ENCODE assay signal across 11 cellular contexts in genomic region chr3:32686713-32687112, GRCh38. TPM values are rescaled to one million over a fixed set of nuclear protein-coding genes. Genes with fewer than 3 reads are reported as not detected.
DNase-seq lines count a peak whose midpoint lies in the region; ATAC-seq and TF ChIP-seq lines count a peak whose summit lies in the region.
"Had no signal": no experiment of that assay in that cellular context is flagged by ENCODE, and none has a peak within 500 bp of the region (broad histone marks: within the 10 kb centered on the region; RNA-seq: fewer than 3 reads in every experiment).

No MANE protein-coding gene starts in this region.

- peaks cover 27% of the 10 kb centered on the region for H3K36me3 ChIP-seq in NT2/D1 (ENCODE audit: insufficient read depth, insufficient read length, low read length)
- peaks cover 0 to 6% of the 10 kb centered on the region in 2 experiments for H3K36me3 ChIP-seq in trophoblast cell (ENCODE audit: control insufficient read depth in 1 of 2, insufficient read depth in 2 of 2, low read length in 2 of 2)
- H3K36me3 ChIP-seq in thyroid gland: no peaks in the 10 kb centered on the region
- H3K36me3 ChIP-seq: upper lobe of left lung had no signal

- no peak overlapping the region for H4K12ac ChIP-seq in trophoblast cell (ENCODE audit: low read depth, low read length)

- no peak overlapping the region for H2AFZ ChIP-seq in trophoblast cell (ENCODE audit: insufficient read depth, low read length, poor library complexity)

- H3K9me3 ChIP-seq in NT2/D1 (ENCODE audit: insufficient read depth, low read length): no peaks in the 10 kb centered on the region
- H3K9me3 ChIP-seq in trophoblast cell (ENCODE audit: insufficient read depth, low read depth, low read length): no peaks in the 10 kb centered on the region
- no peaks in the 10 kb centered on the region for H3K9me3 ChIP-seq in thyroid gland
- H3K9me3 ChIP-seq: upper lobe of left lung had no signal

- H3K9ac ChIP-seq in NT2/D1 (ENCODE audit: insufficient read length, low read depth): peak overlapping the region; percentile 43
- no peak overlapping the region for H3K9ac ChIP-seq in trophoblast cell (ENCODE audit: low read length)

- no peak overlapping the region for H3K14ac ChIP-seq in trophoblast cell (ENCODE audit: low read length)

- H2AK5ac ChIP-seq in trophoblast cell (ENCODE audit: low read length): no peak overlapping the region

- H3K27ac Mint-ChIP-seq in activated T-cell treated with anti-CD3 and anti-CD28 coated beads, Interleukin-2, amount 50 U/mL, for 24 hours: peak overlapping the region; percentile 95
- peak overlapping the region; percentile 74 for H3K27ac Mint-ChIP-seq in endothelial cell (ENCODE audit: unreplicated experiment)
- H3K27ac Mint-ChIP-seq: dendritic cell treated with granulocyte-macrophage colony-stimulating factor and Interleukin-4, amounts not matched to agents 40 ng/mL and 50 ng/mL, for 4 days had no signal

- peaks cover 7% of the 10 kb centered on the region for H3K79me1 ChIP-seq in trophoblast cell (ENCODE audit: low read length)

- H3K9me3 Mint-ChIP-seq in activated T-cell treated with anti-CD3 and anti-CD28 coated beads, Interleukin-2, amount 50 U/mL, for 24 hours: no peaks in the 10 kb centered on the region
- no peaks in the 10 kb centered on the region for H3K9me3 Mint-ChIP-seq in endothelial cell (ENCODE audit: unreplicated experiment)
- H3K9me3 Mint-ChIP-seq: dendritic cell treated with granulocyte-macrophage colony-stimulating factor and Interleukin-4, amounts not matched to agents 40 ng/mL and 50 ng/mL, for 4 days had no signal

- no peak overlapping the region for H2BK120ac ChIP-seq in trophoblast cell (ENCODE audit: insufficient read depth, low read length, poor library complexity)

- H4K91ac ChIP-seq in trophoblast cell (ENCODE audit: low read depth, low read length): no peak overlapping the region

- no peak overlapping the region for H2BK12ac ChIP-seq in trophoblast cell (ENCODE audit: low read length)

- DNase-seq in activated T-cell treated with anti-CD3 and anti-CD28 coated beads, Interleukin-2, amount 50 U/mL, for 24 hours: no peak
- DNase-seq in activated T-cell treated with anti-CD3 and anti-CD28 coated beads for 4 hours (no peak), NT2/D1 (ENCODE audit: low read depth, low spot score) (no peak), endothelial cell (ENCODE audit: low spot score) (no peak), trophoblast cell (no peak), thyroid gland (no peak)
- DNase-seq: AML-193 had no signal

- H2BK5ac ChIP-seq in trophoblast cell (ENCODE audit: low read depth, low read length, poor library complexity): no peak overlapping the region

- H3K18ac ChIP-seq in trophoblast cell (ENCODE audit: low read length): no peak overlapping the region

- peaks cover 12% of the 10 kb centered on the region for H3K79me2 ChIP-seq in trophoblast cell (ENCODE audit: control insufficient read depth, insufficient read depth, low read length, poor library complexity)

- H3K27me3 ChIP-seq in NT2/D1 (ENCODE audit: insufficient read depth, insufficient read length): no peaks in the 10 kb centered on the region
- no peaks in the 10 kb centered on the region for H3K27me3 ChIP-seq in trophoblast cell (ENCODE audit: insufficient read depth, low read length)
- H3K27me3 ChIP-seq in thyroid gland: no peaks in the 10 kb centered on the region
- H3K27me3 ChIP-seq: upper lobe of left lung had no signal

- WGBS in trophoblast cell (ENCODE audit: extremely low coverage, insufficient coverage, insufficient read length): no CpG with 5 or more reads among the region's 3 CpGs
- 90 to 92% methylated on average over 3 of the region's 3 CpGs for whole genome bisulfite sequencing in thyroid gland, 2 donors

- H4K8ac ChIP-seq in trophoblast cell (ENCODE audit: low read depth, low read length): no peak overlapping the region

- H3K4me1 ChIP-seq in NT2/D1 (ENCODE audit: insufficient read depth, insufficient read length): peaks cover 2% of the 10 kb centered on the region
- no peaks in the 10 kb centered on the region for H3K4me1 ChIP-seq in trophoblast cell (ENCODE audit: control insufficient read depth in 1 of 2, insufficient read depth in 2 of 2, low read length in 2 of 2)
- H3K4me1 ChIP-seq in thyroid gland: peaks cover 13 to 15% of the 10 kb centered on the region in 2 donors

- ATAC-seq in HG02870 (IDR thresholded peaks at IDR 0.05; ENCODE audit: unreplicated experiment): no peak
- no peak for ATAC-seq in GM18519 (IDR thresholded peaks at IDR 0.05; ENCODE audit: low FRiP score, unreplicated experiment)

- peak overlapping the region; percentile 12 for H3K4me2 ChIP-seq in trophoblast cell (ENCODE audit: low read length)

- H3K23ac ChIP-seq in trophoblast cell (ENCODE audit: low read length): no peak overlapping the region

- peak overlapping the region; percentile 94 for H3K4me3 Mint-ChIP-seq in activated T-cell treated with anti-CD3 and anti-CD28 coated beads, Interleukin-2, amount 50 U/mL, for 24 hours
- H3K4me3 Mint-ChIP-seq in endothelial cell (ENCODE audit: unreplicated experiment): peak overlapping the region; percentile 45

- intact Hi-C loops in thyroid gland (cut with DNase I): no loop called here

- H3K4me3 ChIP-seq in NT2/D1 (ENCODE audit: insufficient read length, low read depth): no peak overlapping the region
- no peak overlapping the region for H3K4me3 ChIP-seq in trophoblast cell (ENCODE audit: low read depth, low read length)
- H3K4me3 ChIP-seq in thyroid gland (replicated peaks in 1 of 3): no peak overlapping the region

- H3K4ac ChIP-seq in trophoblast cell (ENCODE audit: low read depth, low read length): peak overlapping the region; percentile 50

- no peak for TF ChIP-seq POLR2A in thyroid gland (IDR thresholded peaks at IDR 0.05)

- peaks cover 37% of the 10 kb centered on the region for H3K4me1 Mint-ChIP-seq in activated T-cell treated with anti-CD3 and anti-CD28 coated beads, Interleukin-2, amount 50 U/mL, for 24 hours (ENCODE audit: low read depth)
- H3K4me1 Mint-ChIP-seq in endothelial cell (ENCODE audit: unreplicated experiment): peaks cover 24% of the 10 kb centered on the region

- H3K27me3 Mint-ChIP-seq in activated T-cell treated with anti-CD3 and anti-CD28 coated beads, Interleukin-2, amount 50 U/mL, for 24 hours: no peaks in the 10 kb centered on the region
- H3K27me3 Mint-ChIP-seq in endothelial cell (ENCODE audit: unreplicated experiment): no peaks in the 10 kb centered on the region

- no peak for TF ChIP-seq CTCF in endothelial cell (IDR thresholded peaks at IDR 0.05; ENCODE audit: unreplicated experiment)
- TF ChIP-seq CTCF in thyroid gland (IDR thresholded peaks at IDR 0.05): no peak

- H3K27ac ChIP-seq in trophoblast cell (ENCODE audit: low read depth, low read length) (no peak overlapping the region), thyroid gland (no peak overlapping the region)

- H3K36me3 Mint-ChIP-seq in activated T-cell treated with anti-CD3 and anti-CD28 coated beads, Interleukin-2, amount 50 U/mL, for 24 hours (ENCODE audit: low read depth): peaks cover 43% of the 10 kb centered on the region
- no peaks in the 10 kb centered on the region for H3K36me3 Mint-ChIP-seq in endothelial cell (ENCODE audit: low read depth, unreplicated experiment)

RNA-seq across cellular contexts. Expression of gene CNOT10, which starts 1.7 kb away (rescaled TPM):
- total RNA-seq in endothelial cell (ENCODE audit: unreplicated experiment) (42.1 TPM), thyroid gland (10 to 100 TPM; 23.6 to 28.2 (median 26.8) TPM)
- polyA plus RNA-seq in trophoblast cell (2013): 17.7 and 17.8 TPM in 2 replicates
